Comparison of ENCODE assay signal across 13 cellular contexts in the genomic region with DNA sequence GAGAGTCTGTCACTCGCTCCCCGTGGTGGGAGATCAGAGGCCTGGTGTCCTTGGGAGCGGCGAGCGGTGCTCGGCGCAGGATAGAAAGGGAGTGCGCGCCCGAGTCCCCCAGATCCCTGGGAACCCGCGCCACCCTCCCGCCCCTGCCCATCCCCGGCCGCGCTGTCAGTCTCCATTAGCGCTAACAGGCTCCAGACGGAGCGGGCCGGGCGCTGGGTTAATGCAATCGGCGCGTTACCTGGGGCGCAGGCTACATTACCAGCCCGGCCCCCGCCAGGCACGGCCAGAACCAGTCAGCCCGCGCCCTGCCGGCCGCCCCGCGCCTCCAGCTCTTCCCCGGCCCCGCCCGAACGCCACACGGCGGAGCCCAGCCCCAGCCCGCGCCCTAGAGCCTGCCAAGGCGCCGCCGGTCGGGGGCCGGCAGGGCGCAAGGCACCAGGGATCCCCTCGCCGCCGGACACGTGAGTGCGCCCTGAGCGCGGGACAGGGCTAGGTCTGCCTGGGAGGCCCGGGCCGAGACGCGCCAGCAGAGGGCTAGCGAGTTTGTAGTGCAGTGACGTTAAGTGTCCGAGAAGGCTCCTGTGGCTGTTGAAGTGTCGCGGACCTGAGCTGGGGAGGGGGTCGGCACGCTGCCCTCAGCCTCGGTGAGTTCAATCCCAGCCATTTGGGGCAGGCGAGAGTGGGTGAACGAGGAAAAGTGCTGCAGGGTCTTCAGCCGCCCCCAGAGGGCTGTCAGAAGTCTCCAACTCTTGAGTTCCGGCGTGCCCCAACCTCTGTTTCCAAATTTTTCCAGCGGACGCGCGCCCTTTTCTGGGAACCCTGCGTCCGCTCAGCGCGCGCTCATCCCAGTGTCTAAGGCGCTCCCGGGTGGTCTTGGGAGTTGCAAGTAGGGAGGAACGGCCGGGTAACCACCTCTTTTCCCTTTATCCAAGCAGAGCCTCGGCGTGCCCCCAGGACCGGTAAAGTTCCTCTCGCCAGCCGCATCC. TPM values are rescaled to one million over a fixed set of nuclear protein-coding genes. Genes with fewer than 3 reads are reported as not detected.
DNase-seq lines count a peak whose midpoint lies in the region; ATAC-seq, FAIRE-seq and TF ChIP-seq lines count a peak whose summit lies in the region.
"Had no signal": no experiment of that assay in that cellular context is flagged by ENCODE, and none has a peak within 500 bp of the region (broad histone marks: within the 10 kb centered on the region; RNA-seq: fewer than 3 reads in every experiment).

TSS of gene SLC6A2 (plus strand) at position 280 of the 986 bp plus-strand sequence. CDS start 707 bp downstream, outside the sequence.

- no peak for ATAC-seq in GM18909 (IDR thresholded peaks at IDR 0.05; ENCODE audit: poor library complexity, unreplicated experiment)

- H3K27me3 Mint-ChIP-seq in astrocyte (ENCODE audit: low read depth, unreplicated experiment) (peaks cover 53% of the 10 kb centered on the region), progenitor cell of endocrine pancreas (peaks cover 54% of the 10 kb centered on the region)
- peaks cover 8% of the 10 kb centered on the region for H3K27me3 Mint-ChIP-seq in activated T-helper 2 cell treated with anti-CD3 and anti-CD28 coated beads, Interferon-gamma antibody, Interleukin-2, Interleukin-4, amounts not matched to agents 10 μg/mL and 5 μg/mL and 100 μg/mL, durations not matched to agents 14 hours and 24 hours and 36 hours (ENCODE audit: low read depth)

- H3K9me3 Mint-ChIP-seq in astrocyte (ENCODE audit: unreplicated experiment) (no peaks in the 10 kb centered on the region), progenitor cell of endocrine pancreas (ENCODE audit: low read depth) (no peaks in the 10 kb centered on the region)
- H3K9me3 Mint-ChIP-seq in activated T-helper 2 cell treated with anti-CD3 and anti-CD28 coated beads, Interferon-gamma antibody, Interleukin-2, Interleukin-4, amounts not matched to agents 10 μg/mL and 5 μg/mL and 100 μg/mL, durations not matched to agents 14 hours and 24 hours and 36 hours = no peaks in the 10 kb centered on the region

- peaks cover 40% of the 10 kb centered on the region for H3K27me3 ChIP-seq in astrocyte (ENCODE audit: insufficient read depth, low read length)
- H3K27me3 ChIP-seq in right atrium auricular region = peaks cover 4 to 22% of the 10 kb centered on the region in 2 donors

- no peak for TF ChIP-seq CTCF in GM13977 (IDR thresholded peaks at IDR 0.05; ENCODE audit: extremely low read depth, insufficient read depth, missing control alignments)
- no peak for TF ChIP-seq CTCF in astrocyte (IDR thresholded peaks at IDR 0.05; ENCODE audit: insufficient read depth, low read depth, low read length)
- TF ChIP-seq CTCF in right atrium auricular region (IDR thresholded peaks at IDR 0.05) = peak in 1 of 2 donors; percentile 20
- peak; percentile 36 for TF ChIP-seq CTCF in progenitor cell of endocrine pancreas (IDR thresholded peaks at IDR 0.05; ENCODE audit: unreplicated experiment)

- intact Hi-C loops in activated T-helper 2 cell treated with anti-CD3 and anti-CD28 coated beads, Interferon-gamma antibody, Interleukin-2, Interleukin-4, amounts not matched to agents 10 μg/mL and 5 μg/mL and 100 μg/mL, durations not matched to agents 14 hours and 24 hours and 36 hours (cut with micrococcal nuclease) = no loop called here

- FAIRE-seq in astrocyte (lab: Jason Lieb, UNC) = no peak
- FAIRE-seq: H54 had no signal

- no peaks in the 10 kb centered on the region for H3K4me1 ChIP-seq in astrocyte (ENCODE audit: insufficient read depth, low read length)
- peaks cover 0 to 17% of the 10 kb centered on the region in 2 donors for H3K4me1 ChIP-seq in right atrium auricular region

- H2AFZ ChIP-seq in astrocyte (ENCODE audit: low read depth, low read length) = no peak within 1 kb of the TSS

- no peak within 1 kb of the TSS for H3K9ac ChIP-seq in astrocyte (ENCODE audit: low read length)

- no peaks in the 10 kb centered on the region for H3K36me3 Mint-ChIP-seq in astrocyte (ENCODE audit: low read depth, unreplicated experiment)
- H3K36me3 Mint-ChIP-seq in progenitor cell of endocrine pancreas (ENCODE audit: insufficient read depth) = no peaks in the 10 kb centered on the region
- no peaks in the 10 kb centered on the region for H3K36me3 Mint-ChIP-seq in activated T-helper 2 cell treated with anti-CD3 and anti-CD28 coated beads, Interferon-gamma antibody, Interleukin-2, Interleukin-4, amounts not matched to agents 10 μg/mL and 5 μg/mL and 100 μg/mL, durations not matched to agents 14 hours and 24 hours and 36 hours (ENCODE audit: low read depth)

- H3K4me3 ChIP-seq in astrocyte (ENCODE audit: insufficient read depth, low read depth, low read length) = no peak within 1 kb of the TSS
- peak within 1 kb of the TSS; percentile 7 to 37 for H3K4me3 ChIP-seq in right atrium auricular region

- H3K36me3 ChIP-seq in astrocyte (ENCODE audit: insufficient read depth, low read length) (no peaks in the 10 kb centered on the region), right atrium auricular region (no peaks in the 10 kb centered on the region)
- H3K36me3 ChIP-seq: transverse colon had no signal

- H3K4me1 Mint-ChIP-seq in astrocyte (ENCODE audit: low read depth, unreplicated experiment) = no peaks in the 10 kb centered on the region
- peaks cover 4% of the 10 kb centered on the region for H3K4me1 Mint-ChIP-seq in progenitor cell of endocrine pancreas (ENCODE audit: low read depth)
- H3K4me1 Mint-ChIP-seq in activated T-helper 2 cell treated with anti-CD3 and anti-CD28 coated beads, Interferon-gamma antibody, Interleukin-2, Interleukin-4, amounts not matched to agents 10 μg/mL and 5 μg/mL and 100 μg/mL, durations not matched to agents 14 hours and 24 hours and 36 hours (ENCODE audit: low read depth) = no peaks in the 10 kb centered on the region

- H3K4me2 ChIP-seq in astrocyte (ENCODE audit: low read length) = no peak within 1 kb of the TSS

- H3K9me3 ChIP-seq in astrocyte (ENCODE audit: insufficient read depth, low read depth, low read length) (no peaks in the 10 kb centered on the region), right atrium auricular region (no peaks in the 10 kb centered on the region)
- H3K9me3 ChIP-seq: transverse colon had no signal

- in situ Hi-C loops in GM13977 (cut with MboI; ENCODE audit: low pct_unique_long_range_greater_than_20kb, low sequenced_read_pairs, unreplicated experiment) = no loop called here

- H3K27ac Mint-ChIP-seq in astrocyte (ENCODE audit: unreplicated experiment) (no peak within 1 kb of the TSS), progenitor cell of endocrine pancreas (no peak within 1 kb of the TSS)
- no peak within 1 kb of the TSS for H3K27ac Mint-ChIP-seq in activated T-helper 2 cell treated with anti-CD3 and anti-CD28 coated beads, Interferon-gamma antibody, Interleukin-2, Interleukin-4, amounts not matched to agents 10 μg/mL and 5 μg/mL and 100 μg/mL, durations not matched to agents 14 hours and 24 hours and 36 hours

- H3K27ac ChIP-seq in astrocyte (ENCODE audit: low read depth, low read length) = no peak within 1 kb of the TSS
- H3K27ac ChIP-seq in right atrium auricular region = no peak within 1 kb of the TSS
- H3K27ac ChIP-seq: transverse colon had no signal

- H4K20me1 ChIP-seq in astrocyte (ENCODE audit: insufficient read depth, low read length) = no peaks in the 10 kb centered on the region

- DNase-seq in GM13977 (ENCODE audit: low spot score) (peak; percentile 20), astrocyte (ENCODE audit: low read depth) (no peak), right atrium auricular region (ENCODE audit: low spot score) (no peak), progenitor cell of endocrine pancreas (ENCODE audit: low spot score, unreplicated experiment) (peak; percentile 21), kidney glomerular epithelial cell (lab: John Stamatoyannopoulos, UW) (no peak), NAMALWA (ENCODE audit: low spot score) (no peak)
- DNase-seq in activated T-helper 2 cell treated with anti-CD3 and anti-CD28 coated beads, Interferon-gamma antibody, Interleukin-2, Interleukin-4, amounts not matched to agents 10 μg/mL and 5 μg/mL and 100 μg/mL, durations not matched to agents 14 hours and 24 hours and 36 hours (ENCODE audit: low spot score) = no peak
- DNase-seq: COR-L47; effector CD8-positive, alpha-beta T cell; transverse colon had no signal

- H3K4me3 Mint-ChIP-seq in astrocyte (ENCODE audit: unreplicated experiment) (peak within 1 kb of the TSS; percentile 72), progenitor cell of endocrine pancreas (ENCODE audit: low read depth) (peak within 1 kb of the TSS; percentile 54)
- H3K4me3 Mint-ChIP-seq in activated T-helper 2 cell treated with anti-CD3 and anti-CD28 coated beads, Interferon-gamma antibody, Interleukin-2, Interleukin-4, amounts not matched to agents 10 μg/mL and 5 μg/mL and 100 μg/mL, durations not matched to agents 14 hours and 24 hours and 36 hours (ENCODE audit: low read depth) = no peak within 1 kb of the TSS

- no peaks in the 10 kb centered on the region for H3K79me2 ChIP-seq in astrocyte (ENCODE audit: insufficient read depth, low read length)

RNA-seq across cellular contexts. Expression of gene SLC6A2, which starts in this region (rescaled TPM):
- total RNA-seq in astrocyte (not detected in 2 replicates), right atrium auricular region (not detected), progenitor cell of endocrine pancreas (not detected in 2 replicates)
- not detected in 2 replicates for total RNA-seq in activated T-helper 2 cell treated with anti-CD3 and anti-CD28 coated beads, Interferon-gamma antibody, Interleukin-2, Interleukin-4, amounts not matched to agents 10 μg/mL and 5 μg/mL and 100 μg/mL, durations not matched to agents 14 hours and 24 hours and 36 hours
- total RNA-seq: mononuclear cell had no signal

Comparison
In these comparisons a context has a peak if more than half of its experiments do, and no peak if none do; other contexts are left out.
1. Peak in DNase-seq in progenitor cell of endocrine pancreas; RNA of the gene not detected or under 1 TPM.